ENCODE assay signal across 8 cellular contexts in genomic region chr2:182716665-182716990, GRCh38. TPM values are rescaled to one million over a fixed set of nuclear protein-coding genes. Genes with fewer than 3 reads are reported as not detected.
DNase-seq lines count a peak whose midpoint lies in the region; ATAC-seq and TF ChIP-seq lines count a peak whose summit lies in the region.

No MANE protein-coding gene starts in this region.

- H3K36me3 Mint-ChIP-seq in WTC11: peaks cover 2% of the 10 kb centered on the region; the same call in 1 of the 2 replicates

- DNase-seq in DMS79 (lab: John Stamatoyannopoulos, UW): peak; percentile 32
- DNase-seq in WTC11 (ENCODE audit: low spot score): peak; percentile 19
- no peak for DNase-seq in kidney epithelial cell (ENCODE audit: low read depth)
- DNase-seq in tibial nerve (ENCODE audit: low spot score in 2 of 2): no peak
- DNase-seq in omental fat pad (ENCODE audit: low spot score): no peak
- no peak for DNase-seq in D341Med (ENCODE audit: low spot score)

- no peaks in the 10 kb centered on the region for H3K9me3 Mint-ChIP-seq in WTC11

- H3K9me3 ChIP-seq in tibial nerve: no peaks in the 10 kb centered on the region

- whole genome bisulfite sequencing in tibial nerve, 2 donors: 2 to 3% methylated on average over 12 of the region's 12 CpGs

- CTCF ChIA-PET in WTC11 (lab: Charles Lee): interaction anchor here (1.1 to 1.5 kb wide), 3 partner anchors 50 to 1381 kb away, joined by 3 to 7 read pairs (median 3); no protein-coding TSS in a partner anchor

- TF ChIP-seq POLR2A in tibial nerve (IDR thresholded peaks at IDR 0.05): no peak

- H3K27ac ChIP-seq in tibial nerve: peak overlapping the region; percentile 28 to 91 (median 88)

- H3K4me1 Mint-ChIP-seq in WTC11: no peaks in the 10 kb centered on the region; the same call in 1 of the 2 replicates

- peak; percentile 2 for ATAC-seq in HG02763 (IDR thresholded peaks at IDR 0.05; ENCODE audit: unreplicated experiment)
- no peak for ATAC-seq in WTC11
- ATAC-seq in omental fat pad (ENCODE audit: low FRiP score): no peak
- ATAC-seq in HG03469 (IDR thresholded peaks at IDR 0.05; ENCODE audit: unreplicated experiment): no peak

- POLR2A ChIA-PET in WTC11 (lab: Charles Lee): no interaction called here

- no peak for TF ChIP-seq EP300 in tibial nerve (IDR thresholded peaks at IDR 0.05)

- TF ChIP-seq CTCF in WTC11 (IDR thresholded peaks at IDR 0.05) (no peak), kidney epithelial cell (IDR thresholded peaks at IDR 0.05; ENCODE audit: insufficient read depth, low read length, poor library complexity, severe bottlenecking) (no peak), tibial nerve (IDR thresholded peaks at IDR 0.05) (no peak), omental fat pad (IDR thresholded peaks at IDR 0.05) (no peak)

- H3K4me3 ChIP-seq in kidney epithelial cell (ENCODE audit: low read depth, low read length): peak overlapping the region; percentile 91
- H3K4me3 ChIP-seq in tibial nerve: peak overlapping the region; percentile 47 to 91 (median 78)

- H3K27ac Mint-ChIP-seq in WTC11: no peak overlapping the region

- no peaks in the 10 kb centered on the region for H3K27me3 ChIP-seq in kidney epithelial cell (ENCODE audit: control insufficient read depth, insufficient read depth, low read length)
- no peaks in the 10 kb centered on the region for H3K27me3 ChIP-seq in tibial nerve

- no peaks in the 10 kb centered on the region for H3K27me3 Mint-ChIP-seq in WTC11 (ENCODE audit: low read depth)

- H3K4me1 ChIP-seq in tibial nerve: peaks cover 0 to 24% (median 7%) of the 10 kb centered on the region in 4 donors

- no peaks in the 10 kb centered on the region for H3K36me3 ChIP-seq in kidney epithelial cell (ENCODE audit: control insufficient read depth, insufficient read depth, low read length)
- peaks cover 0 to 19% (median 0%) of the 10 kb centered on the region in 3 donors for H3K36me3 ChIP-seq in tibial nerve

- no peak overlapping the region for H3K4me3 Mint-ChIP-seq in WTC11

TF ChIP-seq in WTC11, 78 proteins besides CTCF, POLR2A, EP300 and RAD21:
- no peak for TF ChIP-seq ZMAT4 (CRISPR knock-in tag; IDR thresholded peaks at IDR 0.05)
- no peak for TF ChIP-seq ZNF532 (CRISPR knock-in tag; IDR thresholded peaks at IDR 0.05; ENCODE audit: borderline replicate concordance)
- TF ChIP-seq JAZF1 (CRISPR knock-in tag; IDR thresholded peaks at IDR 0.05): no peak
- no peak for TF ChIP-seq ZNF425 (CRISPR knock-in tag; conservative IDR thresholded peaks at IDR 0.05)
- TF ChIP-seq RELA (CRISPR knock-in tag; IDR thresholded peaks at IDR 0.05; ENCODE audit: borderline replicate concordance): no peak

RNA-seq across cellular contexts. Expression of gene DNAJC10, which starts 0.6 kb away (rescaled TPM):
- total RNA-seq in WTC11 (2021): 103 to 109 TPM (median 103 TPM) in 3 replicates
- total RNA-seq in kidney epithelial cell: 157 and 171 TPM in 2 replicates
- 10 to 100 TPM; 54.7 to 66.3 (median 62.0) TPM for total RNA-seq in tibial nerve
- total RNA-seq in omental fat pad: 10 to 100 TPM; 41.1 to 61.9 (median 44.6) TPM

Comparison
In these comparisons a context has a peak if more than half of its experiments do, and no peak if none do; other contexts are left out.
1. DNase-seq: peak in DMS79 (single experiment) and WTC11 (single experiment); none in kidney epithelial cell (single experiment), tibial nerve (0 of 2), omental fat pad (single experiment) and D341Med (single experiment).